ENCODE assay signal across 9 cellular contexts in genomic region chr18:51151568-51152511, GRCh38. TPM values are rescaled to one million over a fixed set of nuclear protein-coding genes. Genes with fewer than 3 reads are reported as not detected.
A peak's percentile ranks its signal among the peaks of the same experiment; 100 is the strongest.
DNase-seq lines count a peak whose midpoint lies in the region; TF ChIP-seq lines count a peak whose summit lies in the region.
"Had no signal": no experiment of that assay in that cellular context is flagged by ENCODE, and none has a peak within 500 bp of the region (broad histone marks: within the 10 kb centered on the region; RNA-seq: fewer than 3 reads in every experiment).

No MANE protein-coding gene starts in this region.

- H3K4me3 Mint-ChIP-seq in activated T-helper 2 cell treated with anti-CD3 and anti-CD28 coated beads, Interferon-gamma antibody, Interleukin-2, Interleukin-4, amounts not matched to agents 10 μg/mL and 5 μg/mL and 100 μg/mL, durations not matched to agents 14 hours and 24 hours and 36 hours (ENCODE audit: low read depth), result peak overlapping the region; percentile 70

- H3K9me3 ChIP-seq in MM.1S (replicated peaks; ENCODE audit: insufficient read depth, low read length), result no peaks in the 10 kb centered on the region

- peak overlapping the region; percentile 95 for H3K27ac Mint-ChIP-seq in activated T-helper 2 cell treated with anti-CD3 and anti-CD28 coated beads, Interferon-gamma antibody, Interleukin-2, Interleukin-4, amounts not matched to agents 10 μg/mL and 5 μg/mL and 100 μg/mL, durations not matched to agents 14 hours and 24 hours and 36 hours

- peak overlapping the region; percentile 80 for H2AFZ ChIP-seq in MM.1S (ENCODE audit: low read length)

- DNase-seq in MM.1S (peak; percentile 76), DMS153 treated with DMSO at 0.1 percent for 48 hours (lab: John Stamatoyannopoulos, UW; ENCODE audit: unreplicated experiment) (no peak), DMS79 treated with DMSO at 0.1 percent for 48 hours (lab: John Stamatoyannopoulos, UW) (no peak), AG08396 (ENCODE audit: low spot score) (no peak), SW480 (ENCODE audit: low spot score) (no peak)
- DNase-seq in activated T-helper 2 cell treated with anti-CD3 and anti-CD28 coated beads, Interferon-gamma antibody, Interleukin-2, Interleukin-4, amounts not matched to agents 10 μg/mL and 5 μg/mL and 100 μg/mL, durations not matched to agents 14 hours and 24 hours and 36 hours (ENCODE audit: low spot score), result peak; percentile 41
- peak; percentile 87 for DNase-seq in stimulated activated CD4-positive, alpha-beta T cell treated with anti-CD3 and anti-CD28 coated beads, Interleukin-2, amount 100 ng/mL, for 4 hours (ENCODE audit: low read depth)
- DNase-seq: IMR-90 had no signal

- peak overlapping the region; percentile 93 for H3K27ac ChIP-seq in MM.1S (ENCODE audit: low read length)

- intact Hi-C loops in activated T-helper 2 cell treated with anti-CD3 and anti-CD28 coated beads, Interferon-gamma antibody, Interleukin-2, Interleukin-4, amounts not matched to agents 10 μg/mL and 5 μg/mL and 100 μg/mL, durations not matched to agents 14 hours and 24 hours and 36 hours (cut with micrococcal nuclease), result loop anchor here (1.0 to 5.0 kb wide), 5 partner anchors 19 to 275 kb away; partner anchors contain the start of genes ME2 and MEX3C

- H3K4me1 Mint-ChIP-seq in activated T-helper 2 cell treated with anti-CD3 and anti-CD28 coated beads, Interferon-gamma antibody, Interleukin-2, Interleukin-4, amounts not matched to agents 10 μg/mL and 5 μg/mL and 100 μg/mL, durations not matched to agents 14 hours and 24 hours and 36 hours (ENCODE audit: low read depth), result peaks cover 47% of the 10 kb centered on the region

- H3K27me3 Mint-ChIP-seq in activated T-helper 2 cell treated with anti-CD3 and anti-CD28 coated beads, Interferon-gamma antibody, Interleukin-2, Interleukin-4, amounts not matched to agents 10 μg/mL and 5 μg/mL and 100 μg/mL, durations not matched to agents 14 hours and 24 hours and 36 hours (ENCODE audit: low read depth), result no peaks in the 10 kb centered on the region

- H4K20me1 ChIP-seq in MM.1S (ENCODE audit: insufficient read depth, low read length), result no peaks in the 10 kb centered on the region

- H3F3A ChIP-seq in MM.1S (ENCODE audit: insufficient read depth, low read length), result peaks cover 39% of the 10 kb centered on the region

- no peaks in the 10 kb centered on the region for H3K9me2 ChIP-seq in MM.1S (replicated peaks; ENCODE audit: insufficient read depth, low read length)

- H3K79me2 ChIP-seq in MM.1S (ENCODE audit: low read length), result no peaks in the 10 kb centered on the region

- H3K27me3 ChIP-seq in MM.1S (replicated peaks; ENCODE audit: insufficient read depth, low read length), result no peaks in the 10 kb centered on the region

- peak overlapping the region; percentile 63 for H3K4me2 ChIP-seq in MM.1S (ENCODE audit: low read depth, low read length)

- no peaks in the 10 kb centered on the region for H3K36me3 Mint-ChIP-seq in activated T-helper 2 cell treated with anti-CD3 and anti-CD28 coated beads, Interferon-gamma antibody, Interleukin-2, Interleukin-4, amounts not matched to agents 10 μg/mL and 5 μg/mL and 100 μg/mL, durations not matched to agents 14 hours and 24 hours and 36 hours (ENCODE audit: low read depth)

- H3K9ac ChIP-seq in MM.1S (ENCODE audit: low read length), result peak overlapping the region; percentile 82

- TF ChIP-seq POLR2A in GM19193 (IDR thresholded peaks at IDR 0.05; ENCODE audit: extremely low read depth, insufficient read depth, insufficient read length), result peak; percentile 27

- H3K4me1 ChIP-seq in MM.1S (ENCODE audit: low read length), result peaks cover 31% of the 10 kb centered on the region

- H3K9me3 Mint-ChIP-seq in activated T-helper 2 cell treated with anti-CD3 and anti-CD28 coated beads, Interferon-gamma antibody, Interleukin-2, Interleukin-4, amounts not matched to agents 10 μg/mL and 5 μg/mL and 100 μg/mL, durations not matched to agents 14 hours and 24 hours and 36 hours, result no peaks in the 10 kb centered on the region

- H3K4me3 ChIP-seq in MM.1S (ENCODE audit: low read length), result peak overlapping the region; percentile 56

- no peaks in the 10 kb centered on the region for H3K36me3 ChIP-seq in MM.1S (replicated peaks; ENCODE audit: insufficient read depth, low read length)

- peak; percentile 37 for TF ChIP-seq CTCF in MM.1S (IDR thresholded peaks at IDR 0.05; ENCODE audit: low read length)

RNA-seq across cellular contexts. Expression of gene MEX3C, which starts 45.6 kb away (rescaled TPM):
- 48.6 and 49.3 TPM in 2 replicates for total RNA-seq in activated T-helper 2 cell treated with anti-CD3 and anti-CD28 coated beads, Interferon-gamma antibody, Interleukin-2, Interleukin-4, amounts not matched to agents 10 μg/mL and 5 μg/mL and 100 μg/mL, durations not matched to agents 14 hours and 24 hours and 36 hours

Comparison
In these comparisons a context has a peak if more than half of its experiments do, and no peak if none do; other contexts are left out.
1. DNase-seq: peak in MM.1S (single experiment), activated T-helper 2 cell treated with anti-CD3 and anti-CD28 coated beads, Interferon-gamma antibody, Interleukin-2, Interleukin-4, amounts not matched to agents 10 μg/mL and 5 μg/mL and 100 μg/mL, durations not matched to agents 14 hours and 24 hours and 36 hours (single experiment) and stimulated activated CD4-positive, alpha-beta T cell treated with anti-CD3 and anti-CD28 coated beads, Interleukin-2, amount 100 ng/mL, for 4 hours (single experiment); none in DMS153 treated with DMSO at 0.1 percent for 48 hours (single experiment), DMS79 treated with DMSO at 0.1 percent for 48 hours (single experiment), AG08396 (single experiment) and SW480 (single experiment).